ENCODE assay signal across 8 cellular contexts in genomic region chr15:75201609-75202250, GRCh38. TPM values are rescaled to one million over a fixed set of nuclear protein-coding genes. Genes with fewer than 3 reads are reported as not detected.
DNase-seq lines count a peak whose midpoint lies in the region; ATAC-seq, FAIRE-seq and TF ChIP-seq lines count a peak whose summit lies in the region.

Gene C15orf39 (plus strand): TSS chr15:75201882. CDS start chr15:75206049, 4,167 bp downstream.

- H3K36me3 ChIP-seq in CD4-positive, CD25-positive, alpha-beta regulatory T cell (ENCODE audit: control insufficient read depth, insufficient read depth, low read length): no peaks in the 10 kb centered on the region
- no peaks in the 10 kb centered on the region for H3K36me3 ChIP-seq in PC-9 (ENCODE audit: low read depth)

- peaks cover 53% of the 10 kb centered on the region for H3K79me2 ChIP-seq in PC-9 (ENCODE audit: low read depth)

- H2AFZ ChIP-seq in PC-9: no peak within 1 kb of the TSS

- no TSS peak for BruUV-seq in PC-9 (replicated peaks; lab: Mats Ljungman, UMichigan)

- intact Hi-C loops in PC-9 (cut with micrococcal nuclease; ENCODE audit: unreplicated experiment): loop anchor here (1.0 to 5.0 kb wide), 3 partner anchors 31 to 264 kb away; partner anchors contain the start of gene COX5A

- H3K9me3 Mint-ChIP-seq in CD4-positive, CD25-positive, alpha-beta regulatory T cell: peaks cover 0 to 1% (median 0%) of the 10 kb centered on the region in 7 donors
- no peaks in the 10 kb centered on the region for H3K9me3 Mint-ChIP-seq in activated T-cell treated with anti-CD3 and anti-CD28 coated beads, Interleukin-2, amount 50 U/mL, for 4 hours
- no peaks in the 10 kb centered on the region for H3K9me3 Mint-ChIP-seq in stimulated activated effector memory CD8-positive, alpha-beta T cell treated with anti-CD3 and anti-CD28 coated beads, Interleukin-12 subunit alpha, Interleukin-12 subunit beta, amount 100 ng/mL, for 72 hours

- TF ChIP-seq CTCF in PC-9 (conservative IDR thresholded peaks at IDR 0.05): peak; percentile 73; the same call in 1 of the 2 replicates

- POLR2A ChIA-PET in PC-9 (lab: Charles Lee; ENCODE audit: unreplicated experiment): interaction anchor here (0.6 to 2.2 kb wide), 8 partner anchors 14 to 178 kb away, joined by 3 to 20 read pairs (median 8); partner anchors contain the start of gene PPCDC

- H3K9me2 ChIP-seq in PC-9 (ENCODE audit: insufficient read depth): no peaks in the 10 kb centered on the region

- no peaks in the 10 kb centered on the region for H3K36me3 Mint-ChIP-seq in CD4-positive, CD25-positive, alpha-beta regulatory T cell
- H3K36me3 Mint-ChIP-seq in activated T-cell treated with anti-CD3 and anti-CD28 coated beads, Interleukin-2, amount 50 U/mL, for 4 hours (ENCODE audit: insufficient read depth): no peaks in the 10 kb centered on the region
- peaks cover 16% of the 10 kb centered on the region for H3K36me3 Mint-ChIP-seq in stimulated activated effector memory CD8-positive, alpha-beta T cell treated with anti-CD3 and anti-CD28 coated beads, Interleukin-12 subunit alpha, Interleukin-12 subunit beta, amount 100 ng/mL, for 72 hours

- peak within 1 kb of the TSS; percentile 91 for H3K27ac ChIP-seq in CD4-positive, CD25-positive, alpha-beta regulatory T cell (ENCODE audit: insufficient read depth, low read length, poor library complexity, severe bottlenecking)
- H3K27ac ChIP-seq in PC-9: peak within 1 kb of the TSS; percentile 97

- peak within 1 kb of the TSS; percentile 89 for H3K4me3 ChIP-seq in CD4-positive, CD25-positive, alpha-beta regulatory T cell (ENCODE audit: low read depth, low read length)
- H3K4me3 ChIP-seq in PC-9: peak within 1 kb of the TSS; percentile 93

- peaks cover 42% of the 10 kb centered on the region for H3K4me1 ChIP-seq in CD4-positive, CD25-positive, alpha-beta regulatory T cell (ENCODE audit: control insufficient read depth, insufficient read depth, low read length, poor library complexity, severe bottlenecking)
- peaks cover 43% of the 10 kb centered on the region for H3K4me1 ChIP-seq in PC-9 (replicated peaks; ENCODE audit: insufficient read depth)

- DNase-seq in CD4-positive, CD25-positive, alpha-beta regulatory T cell: peak; percentile 70 to 84 (median 81)
- DNase-seq in GM19239 (ENCODE audit: insufficient read length, low spot score): peak; percentile 70
- DNase-seq in PC-9: peak; percentile 52 to 74
- DNase-seq in activated T-cell treated with anti-CD3 and anti-CD28 coated beads, Interleukin-2, amount 50 U/mL, for 4 hours: peak; percentile 68
- DNase-seq in myocyte (ENCODE audit: low read depth): peak; percentile 73
- peak; percentile 88 to 93 for DNase-seq in stimulated activated effector memory CD8-positive, alpha-beta T cell treated with anti-CD3 and anti-CD28 coated beads, Interleukin-12 subunit alpha, Interleukin-12 subunit beta, amount 100 ng/mL, for 72 hours (ENCODE audit: low spot score in 2 of 2)

- peak within 1 kb of the TSS; percentile 95 to 98 (median 96) for H3K4me3 Mint-ChIP-seq in CD4-positive, CD25-positive, alpha-beta regulatory T cell
- peak within 1 kb of the TSS; percentile 89 for H3K4me3 Mint-ChIP-seq in activated T-cell treated with anti-CD3 and anti-CD28 coated beads, Interleukin-2, amount 50 U/mL, for 4 hours
- peak within 1 kb of the TSS; percentile 80 for H3K4me3 Mint-ChIP-seq in stimulated activated effector memory CD8-positive, alpha-beta T cell treated with anti-CD3 and anti-CD28 coated beads, Interleukin-12 subunit alpha, Interleukin-12 subunit beta, amount 100 ng/mL, for 72 hours

- H3K9me3 ChIP-seq in CD4-positive, CD25-positive, alpha-beta regulatory T cell (ENCODE audit: control insufficient read depth in 2 of 2, low read length in 2 of 2): no peaks in the 10 kb centered on the region
- H3K9me3 ChIP-seq in PC-9 (ENCODE audit: insufficient read depth, low read depth): no peaks in the 10 kb centered on the region

- H3K27ac Mint-ChIP-seq in CD4-positive, CD25-positive, alpha-beta regulatory T cell: peak within 1 kb of the TSS; percentile 84 to 93 (median 93)
- H3K27ac Mint-ChIP-seq in stimulated activated effector memory CD8-positive, alpha-beta T cell treated with anti-CD3 and anti-CD28 coated beads, Interleukin-12 subunit alpha, Interleukin-12 subunit beta, amount 100 ng/mL, for 72 hours: peak within 1 kb of the TSS; percentile 89

- CTCF ChIA-PET in PC-9 (lab: Charles Lee): interaction anchor here (0.6 to 3.2 kb wide), 8 partner anchors 26 to 165 kb away, joined by 3 to 23 read pairs (median 6); no protein-coding TSS in a partner anchor

- peaks cover 22% of the 10 kb centered on the region for H3F3A ChIP-seq in PC-9 (ENCODE audit: insufficient read depth, low read depth)

- peak; percentile 59 to 61 for ATAC-seq in CD4-positive, CD25-positive, alpha-beta regulatory T cell (ENCODE audit: low read depth in 2 of 2)
- ATAC-seq in HG03457 (IDR thresholded peaks at IDR 0.05; ENCODE audit: unreplicated experiment): peak; percentile 38
- peak; percentile 69 to 70 for ATAC-seq in activated T-cell treated with anti-CD3 and anti-CD28 coated beads, Interleukin-2, amount 50 U/mL, for 4 hours
- peak; percentile 70 for ATAC-seq in esophagus mucosa
- peak; percentile 71 for ATAC-seq in stimulated activated effector memory CD8-positive, alpha-beta T cell treated with anti-CD3 and anti-CD28 coated beads, Interleukin-12 subunit alpha, Interleukin-12 subunit beta, amount 100 ng/mL, for 72 hours

- no peak for FAIRE-seq in GM19239 (lab: Jason Lieb, UNC)

- peaks cover 10 to 49% (median 33%) of the 10 kb centered on the region in 4 donors for H3K4me1 Mint-ChIP-seq in CD4-positive, CD25-positive, alpha-beta regulatory T cell
- H3K4me1 Mint-ChIP-seq in activated T-cell treated with anti-CD3 and anti-CD28 coated beads, Interleukin-2, amount 50 U/mL, for 4 hours (ENCODE audit: low read depth): peaks cover 45% of the 10 kb centered on the region
- H3K4me1 Mint-ChIP-seq in stimulated activated effector memory CD8-positive, alpha-beta T cell treated with anti-CD3 and anti-CD28 coated beads, Interleukin-12 subunit alpha, Interleukin-12 subunit beta, amount 100 ng/mL, for 72 hours: peaks cover 56% of the 10 kb centered on the region

- peaks cover 38% of the 10 kb centered on the region for H4K20me1 ChIP-seq in PC-9 (ENCODE audit: insufficient read depth)

- H3K27me3 ChIP-seq in CD4-positive, CD25-positive, alpha-beta regulatory T cell (ENCODE audit: control insufficient read depth, insufficient read depth, low read length): no peaks in the 10 kb centered on the region
- no peaks in the 10 kb centered on the region for H3K27me3 ChIP-seq in PC-9 (ENCODE audit: insufficient read depth, low read depth)

- H3K27me3 Mint-ChIP-seq in CD4-positive, CD25-positive, alpha-beta regulatory T cell: peaks cover 5% of the 10 kb centered on the region
- H3K27me3 Mint-ChIP-seq in activated T-cell treated with anti-CD3 and anti-CD28 coated beads, Interleukin-2, amount 50 U/mL, for 4 hours (ENCODE audit: low read depth): no peaks in the 10 kb centered on the region

- peak within 1 kb of the TSS; percentile 100 for H3K4me2 ChIP-seq in PC-9

RNA-seq across cellular contexts. Expression of gene C15orf39, which starts in this region (rescaled TPM):
- total RNA-seq in CD4-positive, CD25-positive, alpha-beta regulatory T cell: 19.5 TPM
- 1 to 10 TPM; 1.2 to 2.3 (median 1.8) TPM for polyA plus RNA-seq in CD4-positive, CD25-positive, alpha-beta regulatory T cell
- total RNA-seq in PC-9 (2021): 40.8 and 41.3 TPM in 2 replicates
- 10 to 100 TPM; 49.9 to 68.7 (median 62.0) TPM for total RNA-seq in activated T-cell treated with anti-CD3 and anti-CD28 coated beads, Interleukin-2, amount 50 U/mL, for 4 hours
- 23.1 TPM for total RNA-seq in esophagus mucosa
- 3.4 and 3.5 TPM in 2 replicates for total RNA-seq in myocyte
- 7.3 TPM for polyA plus RNA-seq in myocyte (2012)

Comparison
In these comparisons a context has a peak if more than half of its experiments do, and no peak if none do; other contexts are left out.
1. Peak in every context shown above with its lines: DNase-seq, ATAC-seq, H3K4me3 ChIP-seq and H3K27ac ChIP-seq.